15 cellular contexts compared by ENCODE assay signal in genomic region chr18:50183556-50183955, GRCh38. TPM values are rescaled to one million over a fixed set of nuclear protein-coding genes. Genes with fewer than 3 reads are reported as not detected.
A peak's percentile ranks its signal among the peaks of the same experiment; 100 is the strongest.
DNase-seq lines count a peak whose midpoint lies in the region; ATAC-seq, FAIRE-seq and TF ChIP-seq lines count a peak whose summit lies in the region.
"Had no signal": no experiment of that assay in that cellular context is flagged by ENCODE, and none has a peak within 500 bp of the region (broad histone marks: within the 10 kb centered on the region; RNA-seq: fewer than 3 reads in every experiment).

No MANE protein-coding gene starts in this region.

- FAIRE-seq in HepG2 (lab: Jason Lieb, UNC) = no peak
- FAIRE-seq in RCC 7860 (lab: Jason Lieb, UNC) = no peak

- H3K9ac ChIP-seq in HepG2 (ENCODE audit: insufficient read depth, low read depth, low read length) = no peak overlapping the region

- H3K4me3 ChIP-seq in HepG2 (replicated peaks in 1 of 3; ENCODE audit: insufficient read depth in 1 of 3, low read depth in 2 of 3, low read length in 3 of 3) (no peak overlapping the region), right lobe of liver (no peak overlapping the region), epithelial cell of proximal tubule (ENCODE audit: low read depth, low read length) (no peak overlapping the region)
- H3K4me3 ChIP-seq: colonic mucosa had no signal

- no peaks in the 10 kb centered on the region for H3K27me3 ChIP-seq in HepG2 (ENCODE audit: control insufficient read depth in 1 of 2, insufficient read depth in 2 of 2, low read length in 2 of 2)
- no peaks in the 10 kb centered on the region for H3K27me3 ChIP-seq in right lobe of liver
- H3K27me3 ChIP-seq: colonic mucosa had no signal

- H3K36me3 ChIP-seq in HepG2 (replicated peaks in 1 of 2; ENCODE audit: control insufficient read depth in 1 of 2, insufficient read depth in 2 of 2, low read length in 2 of 2) (no peaks in the 10 kb centered on the region), right lobe of liver (no peaks in the 10 kb centered on the region)
- H3K36me3 ChIP-seq: colonic mucosa had no signal

- no peaks in the 10 kb centered on the region; the same call in 1 of the 2 replicates for H4K20me1 ChIP-seq in HepG2 (ENCODE audit: insufficient read depth, low read length)

- H3K27ac Mint-ChIP-seq in natural killer cell = no peak overlapping the region
- H3K27ac Mint-ChIP-seq: activated naive CD4-positive, alpha-beta T cell treated with anti-CD3 and anti-CD28 coated beads, Interleukin-2, amount 50 U/mL, for 24 hours; stimulated activated memory B cell treated with anti-CD40 and anti-IgM and Interleukin-4, amounts not matched to agents 10 μg/mL and 1 μg/mL and 100 μg/mL, for 72 hours had no signal

- DNase-seq in HepG2 (ENCODE audit: low spot score) (peak; percentile 25), right lobe of liver (no peak), RCC 7860 (ENCODE audit: low spot score) (peak; percentile 17), epithelial cell of proximal tubule (ENCODE audit: low read depth) (peak; percentile 41), cerebellum (ENCODE audit: low spot score) (no peak), natural killer cell (no peak), NCI-H526 treated with DMSO at 0.1 percent for 48 hours (lab: John Stamatoyannopoulos, UW) (no peak)
- no peak for DNase-seq in activated CD4-positive, CD25-positive, alpha-beta regulatory T cell treated with anti-CD3 and anti-CD28 coated beads, Interleukin-2, amount 50 U/mL, for 72 hours
- DNase-seq: colonic mucosa, islet precursor cell, Kasumi-1, NCI-H2081 treated with DMSO at 0.1 percent for 48 hours had no signal

- intact Hi-C loops in HepG2 (cut with micrococcal nuclease; ENCODE audit: unreplicated experiment) (loop anchor here (5.0 kb wide), 1 partner anchor 56 kb away; no protein-coding TSS in a partner anchor), right lobe of liver (cut with DNase I) (no loop called here), natural killer cell (cut with micrococcal nuclease) (no loop called here)

- ATAC-seq in HepG2 = no peak
- no peak for ATAC-seq in right lobe of liver
- no peak for ATAC-seq in natural killer cell
- ATAC-seq: stimulated activated memory B cell treated with anti-CD40 and anti-IgM and Interleukin-4, amounts not matched to agents 10 μg/mL and 1 μg/mL and 100 μg/mL, for 72 hours had no signal

- no peak for TF ChIP-seq RAD21 in HepG2 (CRISPR knock-in tag; IDR thresholded peaks at IDR 0.05)

- H3K4me1 Mint-ChIP-seq in natural killer cell = no peaks in the 10 kb centered on the region
- H3K4me1 Mint-ChIP-seq: activated naive CD4-positive, alpha-beta T cell treated with anti-CD3 and anti-CD28 coated beads, Interleukin-2, amount 50 U/mL, for 24 hours; stimulated activated memory B cell treated with anti-CD40 and anti-IgM and Interleukin-4, amounts not matched to agents 10 μg/mL and 1 μg/mL and 100 μg/mL, for 72 hours had no signal

- H3K27ac ChIP-seq in HepG2 (ENCODE audit: extremely low read length, insufficient read depth, low read length) = no peak overlapping the region
- H3K27ac ChIP-seq in right lobe of liver = no peak overlapping the region
- H3K27ac ChIP-seq: colonic mucosa had no signal

- TF ChIP-seq CTCF in HepG2 (CRISPR knock-in tag; IDR thresholded peaks at IDR 0.05) (no peak), right lobe of liver (IDR thresholded peaks at IDR 0.05) (no peak), epithelial cell of proximal tubule (conservative IDR thresholded peaks at IDR 0.05; ENCODE audit: low read depth, low read length) (no peak), natural killer cell (IDR thresholded peaks at IDR 0.05) (no peak)

- TF ChIP-seq POLR2A in HepG2 (IDR thresholded peaks at IDR 0.05; ENCODE audit: insufficient read depth in 1 of 2, low read depth in 2 of 2, low read length in 2 of 2) = no peak
- no peak for TF ChIP-seq POLR2A in right lobe of liver (IDR thresholded peaks at IDR 0.05)

- no peak overlapping the region for H2AFZ ChIP-seq in HepG2 (ENCODE audit: low read length)

- TF ChIP-seq EP300 in HepG2 (IDR thresholded peaks at IDR 0.05; ENCODE audit: low read depth in 2 of 2, low read length in 2 of 2) = no peak
- no peak for TF ChIP-seq EP300 in HepG2 (CRISPR knock-in tag; IDR thresholded peaks at IDR 0.05; ENCODE audit: borderline replicate concordance)

- POLR2A ChIA-PET in HepG2 (lab: Yijun Ruan, JAX) = interaction anchor here (0.6 kb wide), 1 partner anchor 54 kb away, joined by 3 read pairs; no protein-coding TSS in a partner anchor

- CTCF ChIA-PET in HepG2 (lab: Yijun Ruan, JAX; ENCODE audit: low intra/inter-chr PET ratio, low total read pairs) = no interaction called here

- 93% methylated on average over 5 of the region's 5 CpGs for WGBS in HepG2 (ENCODE audit: low lambda C conversion rate)
- 79% methylated on average over 5 of the region's 5 CpGs for WGBS in right lobe of liver (ENCODE audit: insufficient coverage, low coverage, low lambda C conversion rate, missing lambda C conversion rate)

- in situ Hi-C loops in HepG2 (cut with HindIII; ENCODE audit: extremely low pct_ligation_motif_present, low pct_unique_long_range_greater_than_20kb) = no loop called here

- BruUV-seq in HepG2 (replicated peaks; lab: Mats Ljungman, UMichigan) = no TSS peak

- peaks cover 26 to 34% of the 10 kb centered on the region in 2 donors for H3K27me3 Mint-ChIP-seq in natural killer cell (ENCODE audit: low read depth in 2 of 2)

- H3K9me3 Mint-ChIP-seq in natural killer cell = no peaks in the 10 kb centered on the region
- H3K9me3 Mint-ChIP-seq: activated naive CD4-positive, alpha-beta T cell treated with anti-CD3 and anti-CD28 coated beads, Interleukin-2, amount 50 U/mL, for 24 hours; stimulated activated memory B cell treated with anti-CD40 and anti-IgM and Interleukin-4, amounts not matched to agents 10 μg/mL and 1 μg/mL and 100 μg/mL, for 72 hours had no signal

- H3K36me3 Mint-ChIP-seq in natural killer cell = no peaks in the 10 kb centered on the region
- H3K36me3 Mint-ChIP-seq: activated naive CD4-positive, alpha-beta T cell treated with anti-CD3 and anti-CD28 coated beads, Interleukin-2, amount 50 U/mL, for 24 hours; stimulated activated memory B cell treated with anti-CD40 and anti-IgM and Interleukin-4, amounts not matched to agents 10 μg/mL and 1 μg/mL and 100 μg/mL, for 72 hours had no signal

- H3K4me2 ChIP-seq in HepG2 (ENCODE audit: low read depth, low read length) = no peak overlapping the region

- no peak overlapping the region for H3K4me3 Mint-ChIP-seq in natural killer cell
- H3K4me3 Mint-ChIP-seq: activated naive CD4-positive, alpha-beta T cell treated with anti-CD3 and anti-CD28 coated beads, Interleukin-2, amount 50 U/mL, for 24 hours; stimulated activated memory B cell treated with anti-CD40 and anti-IgM and Interleukin-4, amounts not matched to agents 10 μg/mL and 1 μg/mL and 100 μg/mL, for 72 hours had no signal

- peaks cover 10% of the 10 kb centered on the region for H3K79me2 ChIP-seq in HepG2 (ENCODE audit: insufficient read depth, low read length)

- H3K4me1 ChIP-seq in HepG2 (ENCODE audit: insufficient read depth, low read length) (peaks cover 22% of the 10 kb centered on the region), right lobe of liver (no peaks in the 10 kb centered on the region)
- H3K4me1 ChIP-seq: colonic mucosa had no signal

- H3K9me3 ChIP-seq in HepG2 (ENCODE audit: low read length) = no peaks in the 10 kb centered on the region
- H3K9me3 ChIP-seq in right lobe of liver = no peaks in the 10 kb centered on the region
- H3K9me3 ChIP-seq: colonic mucosa had no signal

TF ChIP-seq in HepG2, 621 proteins besides CTCF, POLR2A, EP300 and RAD21:
- TF ChIP-seq KAT7 (CRISPR knock-in tag; IDR thresholded peaks at IDR 0.05; ENCODE audit: borderline replicate concordance) = no peak
- no peak for TF ChIP-seq PHB2 (IDR thresholded peaks at IDR 0.05; ENCODE audit: partially characterized antibody)

RNA-seq across cellular contexts. Expression of gene MYO5B, which starts 11.4 kb away (rescaled TPM):
- total RNA-seq in HepG2 (2016; rRNA removed; fragmentation: Illumina TruSeq; extraction: Trizol) (24.0 and 34.9 TPM in 2 replicates), right lobe of liver (10 to 100 TPM; 13.4 to 25.1 (median 16.6) TPM), epithelial cell of proximal tubule (34.1 and 48.4 TPM in 2 replicates), cerebellum (5.5 TPM), natural killer cell (under 1 TPM in 1 of 3 donors, not detected in 2; 0.33 TPM)
- total RNA-seq in HepG2 (2016; cell fraction: cytosol; rRNA removed; fragmentation: Illumina TruSeq; extraction: Trizol; ENCODE audit: low read depth) = 3.5 TPM in 2 replicates
- 22.2 and 31.0 TPM in 2 replicates for total RNA-seq in HepG2 (2016; cell fraction: insoluble cytoplasmic fraction; rRNA removed; fragmentation: Illumina TruSeq; extraction: Trizol)
- 9.8 and 11.9 TPM in 2 replicates for total RNA-seq in HepG2 (2016; cell fraction: membrane; rRNA removed; fragmentation: Illumina TruSeq; extraction: Trizol)
- 18.1 and 21.7 TPM in 2 replicates for total RNA-seq in HepG2 (2016; cell fraction: nucleus; rRNA removed; fragmentation: Illumina TruSeq; extraction: Trizol)
- 12.4 and 13.1 TPM in 2 replicates for polyA plus RNA-seq in HepG2 (2011; rRNA removed)
- 10.8 and 12.5 TPM in 2 replicates for polyA plus RNA-seq in HepG2 (2011; cell fraction: cytosol; rRNA removed)
- 12.7 and 15.2 TPM in 2 replicates for polyA plus RNA-seq in HepG2 (2011; cell fraction: nucleus; rRNA removed)
- 9.7 and 12.2 TPM in 2 replicates for polyA plus RNA-seq in HepG2 (2012)
- polyA plus RNA-seq in HepG2 (2016; cell fraction: cytosol; fragmentation: Illumina TruSeq; extraction: Trizol; ENCODE audit: low read depth) = 1.7 and 2.1 TPM in 2 replicates
- polyA plus RNA-seq in HepG2 (2016; cell fraction: insoluble cytoplasmic fraction; fragmentation: Illumina TruSeq; extraction: Trizol; ENCODE audit: low read depth) = 35.5 and 36.8 TPM in 2 replicates
- 6.1 and 8.8 TPM in 2 replicates for polyA plus RNA-seq in HepG2 (2016; cell fraction: membrane; fragmentation: Illumina TruSeq; extraction: Trizol; ENCODE audit: low read depth)
- 21.2 and 23.3 TPM in 2 replicates for polyA plus RNA-seq in HepG2 (2016; cell fraction: nucleus; fragmentation: Illumina TruSeq; extraction: Trizol; ENCODE audit: insufficient read depth, low read depth)
- polyA minus RNA-seq in HepG2 (2011; rRNA and poly(A)+ RNA removed; ENCODE audit: low replicate concordance) = 24.8 and 28.9 TPM in 2 replicates
- 14.2 and 20.7 TPM in 2 replicates for polyA minus RNA-seq in HepG2 (2011; cell fraction: cytosol; rRNA and poly(A)+ RNA removed)
- 9.4 and 16.2 TPM in 2 replicates for polyA minus RNA-seq in HepG2 (2011; cell fraction: nucleus; rRNA and poly(A)+ RNA removed)
- total RNA-seq: activated CD8-positive, alpha-beta memory T cell treated with anti-CD3 and anti-CD28 coated beads for 36 hours had no signal

Comparison
In these comparisons a context has a peak if more than half of its experiments do, and no peak if none do; other contexts are left out.
1. DNase-seq: peak in HepG2 (single experiment), RCC 7860 (single experiment) and epithelial cell of proximal tubule (single experiment); none in right lobe of liver (0 of 3), activated CD4-positive, CD25-positive, alpha-beta regulatory T cell treated with anti-CD3 and anti-CD28 coated beads, Interleukin-2, amount 50 U/mL, for 72 hours (single experiment), cerebellum (single experiment), natural killer cell (single experiment) and NCI-H526 treated with DMSO at 0.1 percent for 48 hours (single experiment).